ENCODE assay signal across 9 cellular contexts in the genomic region with DNA sequence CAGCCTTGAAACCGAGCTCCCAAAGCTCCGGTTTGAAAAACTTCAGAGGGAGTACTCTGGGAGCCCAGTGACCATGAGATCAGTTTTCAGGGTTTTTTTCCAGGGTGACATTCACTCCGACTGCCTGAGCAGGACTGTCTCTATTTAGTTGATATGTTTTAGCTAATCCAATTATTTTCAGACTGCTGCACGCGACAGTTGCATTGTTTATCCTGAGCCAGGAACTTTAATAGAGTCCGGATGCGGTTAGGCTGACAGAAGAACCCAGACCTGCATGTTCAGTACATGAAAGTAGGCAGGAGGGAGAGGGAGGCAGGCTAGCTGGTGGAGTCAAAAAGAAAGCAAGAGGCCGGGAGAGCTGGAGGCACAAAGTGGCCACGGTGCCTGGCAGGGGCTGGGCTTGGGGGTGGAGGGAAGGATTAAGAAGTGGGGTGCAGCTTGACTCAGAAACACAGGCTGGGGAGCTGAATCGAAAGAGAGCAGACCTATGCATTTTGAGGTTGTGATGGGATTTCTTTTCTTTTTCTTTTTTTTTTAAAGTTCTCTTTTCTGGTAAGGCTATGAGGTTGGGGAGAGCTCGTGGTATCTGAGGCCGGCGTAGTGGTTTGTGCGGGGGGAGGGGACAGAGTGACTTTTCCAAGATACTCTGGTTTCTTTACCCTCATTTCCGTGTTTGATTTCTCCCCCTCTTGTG. TPM values are rescaled to one million over a fixed set of nuclear protein-coding genes. Genes with fewer than 3 reads are reported as not detected.
A peak's percentile ranks its signal among the peaks of the same experiment; 100 is the strongest.
DNase-seq lines count a peak whose midpoint lies in the region; ATAC-seq, FAIRE-seq and TF ChIP-seq lines count a peak whose summit lies in the region.
"Had no signal": no experiment of that assay in that cellular context is flagged by ENCODE, and none has a peak within 500 bp of the region (broad histone marks: within the 10 kb centered on the region; RNA-seq: fewer than 3 reads in every experiment).

No MANE protein-coding gene starts in this region.

- no peaks in the 10 kb centered on the region for H3K27me3 Mint-ChIP-seq in Calu3 (ENCODE audit: unreplicated experiment)

- peak; percentile 91 for FAIRE-seq in endothelial cell of umbilical vein (lab: Jason Lieb, UNC)
- FAIRE-seq: TTC549 had no signal

- 10% methylated on average over 15 of the region's 15 CpGs for WGBS in suprapubic skin

- TF ChIP-seq POLR2A in GM18951 (IDR thresholded peaks at IDR 0.05; ENCODE audit: extremely low read depth, insufficient read depth, insufficient read length) (peak; percentile 21), endothelial cell of umbilical vein (IDR thresholded peaks at IDR 0.05; ENCODE audit: low read depth, low read length) (peak; percentile 9), suprapubic skin (IDR thresholded peaks at IDR 0.05) (no peak)

- POLR2A ChIA-PET in endothelial cell of umbilical vein (lab: Charles Lee) = interaction anchor here (0.6 to 1.3 kb wide), 4 partner anchors 11 to 14 kb away, joined by 3 to 5 read pairs (median 4); no protein-coding TSS in a partner anchor

- no peak for TF ChIP-seq EP300 in suprapubic skin (IDR thresholded peaks at IDR 0.05)

- H4K20me1 ChIP-seq in endothelial cell of umbilical vein (replicated peaks; ENCODE audit: control insufficient read depth, extremely low read depth, insufficient read depth, low read length) = no peaks in the 10 kb centered on the region

- intact Hi-C loops in endothelial cell of umbilical vein (cut with micrococcal nuclease) (no loop called here), Calu3 (cut with micrococcal nuclease; ENCODE audit: unreplicated experiment) (no loop called here)

- peaks cover 90% of the 10 kb centered on the region for H3K79me2 ChIP-seq in endothelial cell of umbilical vein (ENCODE audit: control insufficient read depth, insufficient read depth, low read length)

- H3K36me3 Mint-ChIP-seq in Calu3 (ENCODE audit: insufficient read depth, unreplicated experiment) = peaks cover 16% of the 10 kb centered on the region

- CTCF ChIA-PET in endothelial cell of umbilical vein (lab: Charles Lee) = interaction anchor here (1.3 to 1.6 kb wide), 3 partner anchors 186 to 1149 kb away, joined by 3 to 10 read pairs (median 6); no protein-coding TSS in a partner anchor
- CTCF ChIA-PET in Calu3 (lab: Charles Lee) = interaction anchor here (0.5 kb wide), 1 partner anchor 401 kb away, joined by 4 read pairs; no protein-coding TSS in a partner anchor

- in situ Hi-C loops in GM18951 (cut with MboI; ENCODE audit: low sequenced_read_pairs, unreplicated experiment) = no loop called here

- no peak overlapping the region for H2AFZ ChIP-seq in endothelial cell of umbilical vein (ENCODE audit: low read depth, low read length)

- H3K27ac ChIP-seq in endothelial cell of umbilical vein (ENCODE audit: insufficient read depth, low read depth, low read length) (peak overlapping the region; percentile 79), suprapubic skin (peak overlapping the region; percentile 90)

- H3K36me3 ChIP-seq in endothelial cell of umbilical vein (ENCODE audit: control insufficient read depth in 2 of 2, extremely low read depth in 1 of 2, insufficient read depth in 2 of 2, low read length in 2 of 2) (peaks cover 0 to 26% of the 10 kb centered on the region in 2 experiments), suprapubic skin (peaks cover 4% of the 10 kb centered on the region)

- H3K9me3 ChIP-seq in endothelial cell of umbilical vein (replicated peaks; ENCODE audit: control insufficient read depth, insufficient read depth, low read length) (no peaks in the 10 kb centered on the region), suprapubic skin (no peaks in the 10 kb centered on the region)

- no peaks in the 10 kb centered on the region for H3K4me1 Mint-ChIP-seq in Calu3 (ENCODE audit: low read depth, unreplicated experiment)

- H3K4me3 ChIP-seq in endothelial cell of umbilical vein (replicated peaks in 1 of 3; ENCODE audit: insufficient read depth in 1 of 3, low read depth in 1 of 3, low read length in 3 of 3) = peak overlapping the region; percentile 4 to 95 (median 50)
- H3K4me3 ChIP-seq in suprapubic skin = peak overlapping the region; percentile 68

- H3K4me3 Mint-ChIP-seq in Calu3 (ENCODE audit: low read depth, unreplicated experiment) = no peak overlapping the region

- TF ChIP-seq CTCF in endothelial cell of umbilical vein (IDR thresholded peaks at IDR 0.05; ENCODE audit: extremely low read depth in 1 of 2, insufficient read depth in 1 of 2, low read depth in 1 of 2, low read length in 2 of 2) (no peak), suprapubic skin (IDR thresholded peaks at IDR 0.05) (no peak), Calu3 (IDR thresholded peaks at IDR 0.05; ENCODE audit: unreplicated experiment) (no peak)

- BruUV-seq in endothelial cell of umbilical vein (replicated peaks; lab: Mats Ljungman, UMichigan) (no TSS peak), Calu3 (replicated peaks; lab: Mats Ljungman, UMichigan) (no TSS peak)

- no peaks in the 10 kb centered on the region for H3K27me3 ChIP-seq in endothelial cell of umbilical vein (ENCODE audit: control insufficient read depth in 2 of 2, insufficient read depth in 2 of 2, low read length in 2 of 2)
- peaks cover 45% of the 10 kb centered on the region for H3K27me3 ChIP-seq in suprapubic skin

- DNase-seq in T-helper 22 cell (ENCODE audit: low read depth) (peak; percentile 60), endothelial cell of umbilical vein (ENCODE audit: low read depth, low spot score) (peak; percentile 78), suprapubic skin (ENCODE audit: low spot score in 2 of 2) (no peak), NCI-H2196 (lab: John Stamatoyannopoulos, UW; ENCODE audit: unreplicated experiment) (no peak), T1000 (lab: John Stamatoyannopoulos, UW) (no peak), Calu3 (no peak)

- no peak overlapping the region for H3K27ac Mint-ChIP-seq in Calu3 (ENCODE audit: unreplicated experiment)

- H3K9me3 Mint-ChIP-seq in Calu3 (ENCODE audit: low read depth, unreplicated experiment) = no peaks in the 10 kb centered on the region

- no peaks in the 10 kb centered on the region for H3K9me1 ChIP-seq in endothelial cell of umbilical vein (replicated peaks; ENCODE audit: control insufficient read depth, extremely low read depth, insufficient read depth, low read length)

- H3K9ac ChIP-seq in endothelial cell of umbilical vein (replicated peaks; ENCODE audit: extremely low read depth, insufficient read depth, low read length) = peak overlapping the region; percentile 46

- H3K4me2 ChIP-seq in endothelial cell of umbilical vein (ENCODE audit: insufficient read depth, low read length) = peak overlapping the region; percentile 78

- dilution Hi-C loops in endothelial cell of umbilical vein (cut with MboI; ENCODE audit: extremely low pct_ligation_motif_present, low sequenced_read_pairs) = no loop called here

- H3K4me1 ChIP-seq in endothelial cell of umbilical vein (ENCODE audit: control insufficient read depth, extremely low read depth, insufficient read depth, low read length) (peaks cover 75% of the 10 kb centered on the region), suprapubic skin (peaks cover 50% of the 10 kb centered on the region)

- ATAC-seq in HG02885 (IDR thresholded peaks at IDR 0.05; ENCODE audit: poor library complexity, unreplicated experiment) = peak; percentile 51

TF ChIP-seq in endothelial cell of umbilical vein, 7 proteins besides CTCF, POLR2A, EP300 and RAD21:
- TF ChIP-seq GATA2 (IDR thresholded peaks at IDR 0.05; ENCODE audit: insufficient read depth, insufficient read length, low read depth, low read length) (no peak), MYC (IDR thresholded peaks at IDR 0.05; ENCODE audit: low read depth, low read length) (no peak), POLR2AphosphoS5 (IDR thresholded peaks at IDR 0.05; ENCODE audit: insufficient read depth, low read depth, low read length) (peak; percentile 38), JUN (IDR thresholded peaks at IDR 0.05; ENCODE audit: borderline replicate concordance, insufficient read depth, insufficient read length, low read depth) (no peak)

RNA-seq across cellular contexts. Expression of gene GATA3, which starts 5.7 kb away (rescaled TPM):
- total RNA-seq in endothelial cell of umbilical vein (30.9 and 33.0 TPM in 2 replicates), suprapubic skin (100 to 1,000 TPM in 3 of 4 donors, 10 to 100 TPM in 1; 91.0 to 241 (median 164) TPM), Calu3 (2022) (5.0 and 8.2 TPM in 2 replicates)
- 7.2 and 9.3 TPM in 2 replicates for polyA plus RNA-seq in endothelial cell of umbilical vein
- polyA plus RNA-seq in endothelial cell of umbilical vein (2011; cell fraction: cytosol; rRNA removed) = 6.7 and 7.0 TPM in 2 replicates
- polyA plus RNA-seq in endothelial cell of umbilical vein (2011; cell fraction: nucleus; rRNA removed) = 13.5 and 14.3 TPM in 2 replicates
- polyA plus RNA-seq in endothelial cell of umbilical vein (2012) = 16.6 and 19.7 TPM in 2 replicates
- 2.5 TPM in 2 replicates for polyA minus RNA-seq in endothelial cell of umbilical vein
- not detected for polyA minus RNA-seq in endothelial cell of umbilical vein (2011; cell fraction: cytosol; rRNA and poly(A)+ RNA removed)
- 5.0 and 8.9 TPM in 2 replicates for polyA minus RNA-seq in endothelial cell of umbilical vein (2011; cell fraction: nucleus; rRNA and poly(A)+ RNA removed)

Comparison
In these comparisons a context has a peak if more than half of its experiments do, and no peak if none do; other contexts are left out.
1. POLR2A ChIP-seq: peak in GM18951 (single experiment) and endothelial cell of umbilical vein (single experiment); none in suprapubic skin (0 of 2).
2. DNase-seq: peak in T-helper 22 cell (single experiment) and endothelial cell of umbilical vein (single experiment); none in suprapubic skin (0 of 2), NCI-H2196 (single experiment), T1000 (single experiment) and Calu3 (single experiment).